Comparison of ENCODE assay signal across 11 cellular contexts in genomic region chr19:18847516-18848463, GRCh38. TPM values are rescaled to one million over a fixed set of nuclear protein-coding genes. Genes with fewer than 3 reads are reported as not detected.
A peak's percentile ranks its signal among the peaks of the same experiment; 100 is the strongest.
DNase-seq lines count a peak whose midpoint lies in the region; ATAC-seq and TF ChIP-seq lines count a peak whose summit lies in the region.
"Had no signal": no experiment of that assay in that cellular context is flagged by ENCODE, and none has a peak within 500 bp of the region (broad histone marks: within the 10 kb centered on the region; RNA-seq: fewer than 3 reads in every experiment).

No MANE protein-coding gene starts in this region.

- TF ChIP-seq CTCF in GM23338 (conservative IDR thresholded peaks at IDR 0.05; ENCODE audit: low read depth in 2 of 2) (0 out of 4 replicates have a peak, but pooled peaks of 1 of the 2 experiments have one; percentile 16), breast epithelium (IDR thresholded peaks at IDR 0.05) (no peak), testis (IDR thresholded peaks at IDR 0.05) (peak in 1 of 3 experiments; percentile 30), GM13977 (IDR thresholded peaks at IDR 0.05; ENCODE audit: extremely low read depth, insufficient read depth, missing control alignments) (no peak)

- H3K27ac ChIP-seq in GM23338 (ENCODE audit: low read depth) (peak overlapping the region; percentile 64; the same call in 1 of the 2 replicates), breast epithelium (peak overlapping the region; percentile 76 to 86), testis (peak overlapping the region; percentile 75 to 86)
- H3K27ac ChIP-seq: SJSA1 had no signal

- no peak overlapping the region for H3K27ac Mint-ChIP-seq in GM23338
- H3K27ac Mint-ChIP-seq: activated T-helper 1 cell treated with anti-CD3 and anti-CD28 coated beads, Interleukin-12 subunit alpha, Interleukin-12 subunit beta, Interleukin-2, Interleukin-4 antibody, amounts not matched to agents 30 ng/mL and 10 ng/mL and 1 ng/mL, durations not matched to agents 14 hours and 24 hours and 36 hours had no signal

- no peak overlapping the region for H3K4me3 Mint-ChIP-seq in GM23338
- H3K4me3 Mint-ChIP-seq: activated T-helper 1 cell treated with anti-CD3 and anti-CD28 coated beads, Interleukin-12 subunit alpha, Interleukin-12 subunit beta, Interleukin-2, Interleukin-4 antibody, amounts not matched to agents 30 ng/mL and 10 ng/mL and 1 ng/mL, durations not matched to agents 14 hours and 24 hours and 36 hours had no signal

- no peak overlapping the region for H3K4me2 ChIP-seq in GM23338

- peaks cover 49% of the 10 kb centered on the region for H4K20me1 ChIP-seq in GM23338 (replicated peaks; ENCODE audit: insufficient read depth)

- WGBS in testis, 2 donors = 62 to 69% methylated on average over 21 to 25 of the region's 25 CpGs

- no peak overlapping the region for H3K4me3 ChIP-seq in GM23338
- peak overlapping the region in 1 of 3 donors; percentile 46 for H3K4me3 ChIP-seq in breast epithelium
- H3K4me3 ChIP-seq in testis = no peak overlapping the region
- H3K4me3 ChIP-seq: K562, SJSA1 had no signal

- H3K9me3 Mint-ChIP-seq in GM23338 = no peaks in the 10 kb centered on the region
- H3K9me3 Mint-ChIP-seq: activated T-helper 1 cell treated with anti-CD3 and anti-CD28 coated beads, Interleukin-12 subunit alpha, Interleukin-12 subunit beta, Interleukin-2, Interleukin-4 antibody, amounts not matched to agents 30 ng/mL and 10 ng/mL and 1 ng/mL, durations not matched to agents 14 hours and 24 hours and 36 hours had no signal

- intact Hi-C loops in breast epithelium (cut with DNase I; ENCODE audit: low total_unique reads) = no loop called here
- intact Hi-C loops in testis (cut with DNase I; ENCODE audit: low total_unique reads) = loop anchor here (10.0 kb wide), 1 partner anchor 253 kb away; no protein-coding TSS in a partner anchor

- H3K27me3 Mint-ChIP-seq in GM23338 (ENCODE audit: insufficient read depth, low read depth, poor library complexity) = peaks cover 3% of the 10 kb centered on the region

- in situ Hi-C loops in GM13977 (cut with MboI; ENCODE audit: low pct_unique_long_range_greater_than_20kb, low sequenced_read_pairs, unreplicated experiment) = no loop called here

- H3K4me1 ChIP-seq in GM23338 (ENCODE audit: insufficient read depth) (no peaks in the 10 kb centered on the region), breast epithelium (peaks cover 23% of the 10 kb centered on the region in 2 donors), testis (peaks cover 58% of the 10 kb centered on the region)

- DNase-seq in GM23338 (ENCODE audit: low spot score) = no peak
- no peak for DNase-seq in breast epithelium (ENCODE audit: low spot score in 2 of 2)
- peak; percentile 70 for DNase-seq in iris pigment epithelial cell (ENCODE audit: low read depth)
- DNase-seq in testis = no peak
- no peak for DNase-seq in hypothalamus (lab: John Stamatoyannopoulos, UW)
- no peak for DNase-seq in cerebellum (ENCODE audit: low spot score)
- no peak for DNase-seq in GM13977 (ENCODE audit: low spot score)

- peaks cover 14% of the 10 kb centered on the region for H3F3A ChIP-seq in GM23338 (replicated peaks; ENCODE audit: low read depth)

- H3K9me2 ChIP-seq in GM23338 (ENCODE audit: insufficient read depth) = no peaks in the 10 kb centered on the region

- H3K27me3 ChIP-seq in GM23338 (ENCODE audit: insufficient read depth) = no peaks in the 10 kb centered on the region
- H3K27me3 ChIP-seq in breast epithelium = no peaks in the 10 kb centered on the region
- H3K27me3 ChIP-seq in testis = no peaks in the 10 kb centered on the region
- H3K27me3 ChIP-seq: SJSA1 had no signal

- H3K36me3 Mint-ChIP-seq in GM23338 (ENCODE audit: low read depth) = peaks cover 47% of the 10 kb centered on the region

- no peak overlapping the region for H2AFZ ChIP-seq in GM23338

- H3K9me3 ChIP-seq in breast epithelium (no peaks in the 10 kb centered on the region), testis (no peaks in the 10 kb centered on the region)
- H3K9me3 ChIP-seq: SJSA1 had no signal

- TF ChIP-seq POLR2A in breast epithelium (IDR thresholded peaks at IDR 0.05) (no peak), testis (IDR thresholded peaks at IDR 0.05) (no peak)

- ATAC-seq in GM23338 (no peak), HG03280 (IDR thresholded peaks at IDR 0.05; ENCODE audit: unreplicated experiment) (no peak)

- H3K4me1 Mint-ChIP-seq in GM23338 = peaks cover 6% of the 10 kb centered on the region

- H3K79me2 ChIP-seq in GM23338 (replicated peaks; ENCODE audit: insufficient read depth) = peaks cover 61% of the 10 kb centered on the region

- H3K36me3 ChIP-seq in GM23338 (ENCODE audit: insufficient read depth) = peaks cover 31% of the 10 kb centered on the region
- H3K36me3 ChIP-seq in breast epithelium = no peaks in the 10 kb centered on the region
- H3K36me3 ChIP-seq in testis (ENCODE audit: low read depth, missing control alignments) = no peaks in the 10 kb centered on the region

TF ChIP-seq in GM23338, 12 proteins besides CTCF, POLR2A, EP300 and RAD21 (continues in another document):
- no peak for TF ChIP-seq CREB1 (CRISPR knock-in tag; IDR thresholded peaks at IDR 0.05; ENCODE audit: low read depth)
- no peak for TF ChIP-seq STAT1 (IDR thresholded peaks at IDR 0.05; ENCODE audit: unreplicated experiment)
- TF ChIP-seq ETS1 (IDR thresholded peaks at IDR 0.05) = no peak
- TF ChIP-seq REST (IDR thresholded peaks at IDR 0.05; ENCODE audit: unreplicated experiment) = no peak
- TF ChIP-seq ZNF114 (CRISPR knock-in tag; IDR thresholded peaks at IDR 0.05) = no peak
- no peak for TF ChIP-seq EZH2phosphoT487 (IDR thresholded peaks at IDR 0.05; ENCODE audit: unreplicated experiment)
- no peak for TF ChIP-seq JUNB (IDR thresholded peaks at IDR 0.05; ENCODE audit: unreplicated experiment)
- no peak for TF ChIP-seq NANOG (IDR thresholded peaks at IDR 0.05; ENCODE audit: borderline replicate concordance)
- no peak for TF ChIP-seq POLR2AphosphoS5 (IDR thresholded peaks at IDR 0.05; ENCODE audit: low read depth)

RNA-seq across cellular contexts. Expression of gene UPF1, which starts 16.0 kb away (rescaled TPM):
- total RNA-seq in GM23338 (2014; rRNA removed; shearing (Covaris generic)) = 81.9 and 138 TPM in 2 replicates
- polyA plus RNA-seq in GM23338 (2016; fragmentation: Nextera tagmentation; extraction: Ambion mirVana) = 13.8 and 14.3 TPM in 2 replicates
- total RNA-seq in breast epithelium = 10 to 100 TPM; 59.8 to 83.6 (median 75.2) TPM
- 100 to 1,000 TPM; 176 to 188 TPM for total RNA-seq in testis
- polyA plus RNA-seq in testis (ENCODE audit: insufficient read depth, low read depth, low replicate concordance) = 99.0 TPM
- 43.4 TPM for total RNA-seq in cerebellum

RNA-seq across cellular contexts. Expression of gene CERS1, which starts 48.2 kb away (rescaled TPM):
- 11.1 and 11.7 TPM in 2 replicates for total RNA-seq in GM23338 (2014; rRNA removed; shearing (Covaris generic))
- polyA plus RNA-seq in GM23338 (2016; fragmentation: Nextera tagmentation; extraction: Ambion mirVana) = 12.2 and 15.9 TPM in 2 replicates
- under 1 TPM in 2 of 3 donors, not detected in 1; 0.29 to 0.66 TPM for total RNA-seq in breast epithelium
- 10 to 100 TPM; 64.5 to 73.2 TPM for total RNA-seq in testis
- polyA plus RNA-seq in testis (ENCODE audit: insufficient read depth, low read depth, low replicate concordance) = 43.0 TPM
- total RNA-seq in cerebellum = 19.1 TPM
- total RNA-seq: activated T-helper 1 cell treated with anti-CD3 and anti-CD28 coated beads, Interleukin-12 subunit alpha, Interleukin-12 subunit beta, Interleukin-2, Interleukin-4 antibody, amounts not matched to agents 30 ng/mL and 10 ng/mL and 1 ng/mL, durations not matched to agents 14 hours and 24 hours and 36 hours; SJSA1 had no signal

RNA-seq across cellular contexts. Expression of gene COMP, which starts 56.7 kb away (rescaled TPM):
- total RNA-seq in GM23338 (2014; rRNA removed; shearing (Covaris generic)) = 0.63 TPM in 1 of 2 replicates, not detected in the other
- polyA plus RNA-seq in GM23338 (2016; fragmentation: Nextera tagmentation; extraction: Ambion mirVana) = 0.31 and 0.58 TPM in 2 replicates
- total RNA-seq in breast epithelium = 1 to 10 TPM; 1.0 to 4.9 (median 2.2) TPM
- total RNA-seq in testis = 1 to 10 TPM; 3.8 to 7.1 TPM
- 23.4 TPM for polyA plus RNA-seq in testis (ENCODE audit: insufficient read depth, low read depth, low replicate concordance)
- not detected for total RNA-seq in cerebellum
- total RNA-seq: activated T-helper 1 cell treated with anti-CD3 and anti-CD28 coated beads, Interleukin-12 subunit alpha, Interleukin-12 subunit beta, Interleukin-2, Interleukin-4 antibody, amounts not matched to agents 30 ng/mL and 10 ng/mL and 1 ng/mL, durations not matched to agents 14 hours and 24 hours and 36 hours; SJSA1 had no signal
- polyA plus RNA-seq: K562 had no signal
